16 cellular contexts compared by ENCODE assay signal in the genomic region with DNA sequence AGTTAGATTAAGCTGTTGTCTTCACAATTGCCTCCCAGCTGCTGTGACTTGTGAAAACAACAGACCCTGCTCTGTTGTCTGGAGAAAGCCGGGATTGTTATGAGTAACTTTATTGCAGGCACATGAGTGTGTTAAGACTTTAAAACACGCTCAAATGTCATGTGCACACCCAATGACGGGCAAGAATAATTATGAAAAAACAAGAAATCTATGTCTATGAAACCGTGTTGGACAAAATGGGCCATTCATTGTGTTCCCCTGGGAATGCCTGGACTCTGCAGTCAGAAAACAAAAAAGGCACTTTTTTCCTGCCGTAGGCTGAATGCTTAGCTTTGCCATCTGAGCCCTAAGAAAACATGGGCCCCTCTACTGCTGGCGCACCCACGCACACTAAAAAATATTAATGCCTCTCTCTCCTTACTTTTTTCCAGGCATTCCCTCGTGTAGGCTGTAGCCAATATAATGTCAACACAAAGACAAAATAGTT.
A peak's percentile ranks its signal among the peaks of the same experiment; 100 is the strongest.
DNase-seq lines count a peak whose midpoint lies in the region; ATAC-seq, FAIRE-seq and TF ChIP-seq lines count a peak whose summit lies in the region.
"Had no signal": no experiment of that assay in that cellular context is flagged by ENCODE, and none has a peak within 500 bp of the region (broad histone marks: within the 10 kb centered on the region; RNA-seq: fewer than 3 reads in every experiment).

No MANE protein-coding gene starts in this region.

- peaks cover 30% of the 10 kb centered on the region for H3K36me3 Mint-ChIP-seq in nephron progenitor cell (ENCODE audit: low read depth)
- H3K36me3 Mint-ChIP-seq: activated naive CD4-positive, alpha-beta T cell treated with anti-CD3 and anti-CD28 coated beads, Interleukin-2, amount 50 U/mL, for 72 hours; CD4-positive, alpha-beta memory T cell had no signal

- CTCF ChIA-PET in endothelial cell of umbilical vein (lab: Charles Lee): no interaction called here

- peak overlapping the region; percentile 87 for H3K27ac Mint-ChIP-seq in nephron progenitor cell
- H3K27ac Mint-ChIP-seq: activated B cell treated with CpG ODN at 0.5 μM for 24 hours; activated naive CD4-positive, alpha-beta T cell treated with anti-CD3 and anti-CD28 coated beads, Interleukin-2, amount 50 U/mL, for 72 hours; CD4-positive, alpha-beta memory T cell had no signal

- no TSS peak for BruUV-seq in endothelial cell of umbilical vein (replicated peaks; lab: Mats Ljungman, UMichigan)

- DNase-seq in NCI-H2107 treated with DMSO at 0.1 percent for 48 hours (lab: John Stamatoyannopoulos, UW; ENCODE audit: unreplicated experiment) (peak; percentile 15), NCI-H2107 (lab: John Stamatoyannopoulos, UW) (no peak), endothelial cell of umbilical vein (ENCODE audit: low read depth, low spot score) (peak; percentile 37), nephron progenitor cell (peak; percentile 39), superior temporal gyrus (ENCODE audit: extremely low spot score) (peak; percentile 42), H7 (no peak), sigmoid colon (no peak)
- DNase-seq: 8988T; activated B cell treated with CpG ODN at 0.5 μM for 24 hours; activated CD8-positive, alpha-beta memory T cell treated with anti-CD3 and anti-CD28 coated beads, Interleukin-2, amount 50 U/mL, for 4 hours; CD4-positive, alpha-beta memory T cell; GF-D8; NCI-H2081 treated with DMSO at 0.1 percent for 48 hours had no signal

- 7 to 55% methylated on average over 8 of the region's 8 CpGs for WGBS in sigmoid colon, 2 donors

- POLR2A ChIA-PET in endothelial cell of umbilical vein (lab: Charles Lee): no interaction called here

- TF ChIP-seq POLR2A in endothelial cell of umbilical vein (IDR thresholded peaks at IDR 0.05; ENCODE audit: low read depth, low read length): no peak
- no peak for TF ChIP-seq POLR2A in sigmoid colon (IDR thresholded peaks at IDR 0.05)

- no peaks in the 10 kb centered on the region for H3K27me3 Mint-ChIP-seq in nephron progenitor cell (ENCODE audit: low read depth, poor library complexity)
- H3K27me3 Mint-ChIP-seq: activated B cell treated with CpG ODN at 0.5 μM for 24 hours; CD4-positive, alpha-beta memory T cell had no signal

- peak overlapping the region; percentile 56 for H3K4me3 Mint-ChIP-seq in nephron progenitor cell
- H3K4me3 Mint-ChIP-seq: activated B cell treated with CpG ODN at 0.5 μM for 24 hours; CD4-positive, alpha-beta memory T cell had no signal

- FAIRE-seq in endothelial cell of umbilical vein (lab: Jason Lieb, UNC): no peak
- FAIRE-seq: GM18507 had no signal

- H3K4me2 ChIP-seq in endothelial cell of umbilical vein (ENCODE audit: insufficient read depth, low read length): no peak overlapping the region

- H3K9me3 ChIP-seq in endothelial cell of umbilical vein (replicated peaks; ENCODE audit: control insufficient read depth, insufficient read depth, low read length) (no peaks in the 10 kb centered on the region), sigmoid colon (no peaks in the 10 kb centered on the region)

- H3K4me3 ChIP-seq in endothelial cell of umbilical vein (replicated peaks in 1 of 3; ENCODE audit: insufficient read depth in 1 of 3, low read depth in 1 of 3, low read length in 3 of 3) (no peak overlapping the region), H7 (ENCODE audit: insufficient read depth, low read depth, low read length) (no peak overlapping the region), sigmoid colon (no peak overlapping the region)

- H3K27me3 ChIP-seq in endothelial cell of umbilical vein (ENCODE audit: control insufficient read depth in 2 of 2, insufficient read depth in 2 of 2, low read length in 2 of 2) (no peaks in the 10 kb centered on the region), H7 (ENCODE audit: control insufficient read depth, insufficient read depth, low read length) (no peaks in the 10 kb centered on the region), sigmoid colon (no peaks in the 10 kb centered on the region)

- H3K79me2 ChIP-seq in endothelial cell of umbilical vein (ENCODE audit: control insufficient read depth, insufficient read depth, low read length): no peaks in the 10 kb centered on the region

- peaks cover 35% of the 10 kb centered on the region for H3K9me3 Mint-ChIP-seq in nephron progenitor cell

- H3K4me1 Mint-ChIP-seq in nephron progenitor cell: peaks cover 46% of the 10 kb centered on the region
- H3K4me1 Mint-ChIP-seq: activated B cell treated with CpG ODN at 0.5 μM for 24 hours; CD4-positive, alpha-beta memory T cell had no signal

- dilution Hi-C loops in endothelial cell of umbilical vein (cut with MboI; ENCODE audit: extremely low pct_ligation_motif_present, low sequenced_read_pairs): no loop called here

- intact Hi-C loops in endothelial cell of umbilical vein (cut with micrococcal nuclease): no loop called here
- intact Hi-C loops in sigmoid colon (cut with DNase I): no loop called here

- no peak overlapping the region for H2AFZ ChIP-seq in endothelial cell of umbilical vein (ENCODE audit: low read depth, low read length)

- no peak overlapping the region for H3K9ac ChIP-seq in endothelial cell of umbilical vein (replicated peaks; ENCODE audit: extremely low read depth, insufficient read depth, low read length)

- H4K20me1 ChIP-seq in endothelial cell of umbilical vein (replicated peaks; ENCODE audit: control insufficient read depth, extremely low read depth, insufficient read depth, low read length): no peaks in the 10 kb centered on the region

- H3K4me1 ChIP-seq in endothelial cell of umbilical vein (ENCODE audit: control insufficient read depth, extremely low read depth, insufficient read depth, low read length) (no peaks in the 10 kb centered on the region), sigmoid colon (no peaks in the 10 kb centered on the region)

- H3K36me3 ChIP-seq in endothelial cell of umbilical vein (ENCODE audit: control insufficient read depth in 2 of 2, extremely low read depth in 1 of 2, insufficient read depth in 2 of 2, low read length in 2 of 2) (no peaks in the 10 kb centered on the region), H7 (replicated peaks; ENCODE audit: control insufficient read depth, insufficient read depth, low read length) (no peaks in the 10 kb centered on the region), sigmoid colon (no peaks in the 10 kb centered on the region)

- no peak for TF ChIP-seq CTCF in endothelial cell of umbilical vein (IDR thresholded peaks at IDR 0.05; ENCODE audit: extremely low read depth in 1 of 2, insufficient read depth in 1 of 2, low read depth in 1 of 2, low read length in 2 of 2)
- TF ChIP-seq CTCF in nephron progenitor cell (IDR thresholded peaks at IDR 0.05): no peak
- TF ChIP-seq CTCF in sigmoid colon (IDR thresholded peaks at IDR 0.05): no peak

- H3K27ac ChIP-seq in endothelial cell of umbilical vein (ENCODE audit: insufficient read depth, low read depth, low read length) (no peak overlapping the region), sigmoid colon (no peak overlapping the region)

- H3K9me1 ChIP-seq in endothelial cell of umbilical vein (replicated peaks; ENCODE audit: control insufficient read depth, extremely low read depth, insufficient read depth, low read length): no peaks in the 10 kb centered on the region

- no peak for ATAC-seq in GM19467 (IDR thresholded peaks at IDR 0.05; ENCODE audit: unreplicated experiment)
- ATAC-seq: activated naive CD4-positive, alpha-beta T cell treated with anti-CD3 and anti-CD28 coated beads, Interleukin-2, amount 50 U/mL, for 72 hours had no signal

- TF ChIP-seq EP300 in sigmoid colon (IDR thresholded peaks at IDR 0.05): no peak

TF ChIP-seq in endothelial cell of umbilical vein, 7 proteins besides CTCF, POLR2A, EP300 and RAD21:
- no peak for TF ChIP-seq EZH2 (IDR thresholded peaks at IDR 0.05; ENCODE audit: borderline replicate concordance, low read depth, low read length, severe bottlenecking)
- TF ChIP-seq, protein P1, sequence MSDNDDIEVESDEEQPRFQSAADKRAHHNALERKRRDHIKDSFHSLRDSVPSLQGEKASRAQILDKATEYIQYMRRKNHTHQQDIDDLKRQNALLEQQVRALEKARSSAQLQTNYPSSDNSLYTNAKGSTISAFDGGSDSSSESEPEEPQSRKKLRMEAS (IDR thresholded peaks at IDR 0.05; ENCODE audit: insufficient read depth, insufficient read length): no peak

Comparison
In these comparisons a context has a peak if more than half of its experiments do, and no peak if none do; other contexts are left out.
1. DNase-seq: peak in NCI-H2107 treated with DMSO at 0.1 percent for 48 hours (single experiment), endothelial cell of umbilical vein (single experiment), nephron progenitor cell (single experiment) and superior temporal gyrus (single experiment); none in NCI-H2107 (single experiment), H7 (single experiment) and sigmoid colon (single experiment).